ENCODE assay signal across 1 cellular context in the genomic region with DNA sequence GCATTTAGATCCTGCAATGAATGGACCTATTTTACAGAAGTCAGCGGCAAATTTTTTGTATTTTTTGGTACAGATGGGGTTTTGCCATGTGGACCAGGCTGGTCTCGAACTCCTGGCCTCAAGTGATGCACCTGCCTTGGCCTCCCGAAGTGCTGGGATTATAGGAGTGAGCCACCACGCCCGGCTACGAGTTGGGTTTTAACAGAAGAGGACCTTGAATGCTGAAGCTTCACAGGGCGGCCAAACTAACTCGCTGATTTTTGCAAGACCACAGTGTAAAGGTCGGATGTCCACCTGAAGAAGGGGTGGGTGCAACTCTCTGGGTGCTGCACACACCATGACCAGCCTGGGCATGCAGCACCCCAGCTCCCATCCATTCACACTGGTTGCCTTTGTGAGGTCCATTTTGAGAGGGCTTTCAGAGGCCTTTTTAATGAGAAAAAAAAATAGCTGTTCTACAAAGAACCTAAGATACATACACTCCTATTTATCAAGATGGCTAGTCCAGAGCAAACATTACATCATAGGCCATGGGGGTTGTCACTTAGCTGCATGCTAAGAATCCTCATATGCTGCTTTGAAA.
TF ChIP-seq lines count a peak whose summit lies in the region.

No MANE protein-coding gene starts in this region.

TF ChIP-seq in HepG2, 621 proteins besides CTCF, POLR2A, EP300 and RAD21 (continued from another document and continues in another):
- TF ChIP-seq, protein P1, sequence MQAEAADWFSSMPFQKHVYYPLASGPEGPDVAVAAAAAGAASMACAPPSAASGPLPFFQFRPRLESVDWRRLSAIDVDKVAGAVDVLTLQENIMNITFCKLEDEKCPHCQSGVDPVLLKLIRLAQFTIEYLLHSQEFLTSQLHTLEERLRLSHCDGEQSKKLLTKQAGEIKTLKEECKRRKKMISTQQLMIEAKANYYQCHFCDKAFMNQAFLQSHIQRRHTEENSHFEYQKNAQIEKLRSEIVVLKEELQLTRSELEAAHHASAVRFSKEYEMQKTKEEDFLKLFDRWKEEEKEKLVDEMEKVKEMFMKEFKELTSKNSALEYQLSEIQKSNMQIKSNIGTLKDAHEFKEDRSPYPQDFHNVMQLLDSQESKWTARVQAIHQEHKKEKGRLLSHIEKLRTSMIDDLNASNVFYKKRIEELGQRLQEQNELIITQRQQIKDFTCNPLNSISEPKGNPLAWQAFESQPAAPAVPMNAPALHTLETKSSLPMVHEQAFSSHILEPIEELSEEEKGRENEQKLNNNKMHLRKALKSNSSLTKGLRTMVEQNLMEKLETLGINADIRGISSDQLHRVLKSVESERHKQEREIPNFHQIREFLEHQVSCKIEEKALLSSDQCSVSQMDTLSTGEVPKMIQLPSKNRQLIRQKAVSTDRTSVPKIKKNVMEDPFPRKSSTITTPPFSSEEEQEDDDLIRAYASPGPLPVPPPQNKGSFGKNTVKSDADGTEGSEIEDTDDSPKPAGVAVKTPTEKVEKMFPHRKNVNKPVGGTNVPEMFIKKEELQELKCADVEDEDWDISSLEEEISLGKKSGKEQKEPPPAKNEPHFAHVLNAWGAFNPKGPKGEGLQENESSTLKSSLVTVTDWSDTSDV (CRISPR knock-in tag; IDR thresholded peaks at IDR 0.05) = no peak
- TF ChIP-seq, protein P2, sequence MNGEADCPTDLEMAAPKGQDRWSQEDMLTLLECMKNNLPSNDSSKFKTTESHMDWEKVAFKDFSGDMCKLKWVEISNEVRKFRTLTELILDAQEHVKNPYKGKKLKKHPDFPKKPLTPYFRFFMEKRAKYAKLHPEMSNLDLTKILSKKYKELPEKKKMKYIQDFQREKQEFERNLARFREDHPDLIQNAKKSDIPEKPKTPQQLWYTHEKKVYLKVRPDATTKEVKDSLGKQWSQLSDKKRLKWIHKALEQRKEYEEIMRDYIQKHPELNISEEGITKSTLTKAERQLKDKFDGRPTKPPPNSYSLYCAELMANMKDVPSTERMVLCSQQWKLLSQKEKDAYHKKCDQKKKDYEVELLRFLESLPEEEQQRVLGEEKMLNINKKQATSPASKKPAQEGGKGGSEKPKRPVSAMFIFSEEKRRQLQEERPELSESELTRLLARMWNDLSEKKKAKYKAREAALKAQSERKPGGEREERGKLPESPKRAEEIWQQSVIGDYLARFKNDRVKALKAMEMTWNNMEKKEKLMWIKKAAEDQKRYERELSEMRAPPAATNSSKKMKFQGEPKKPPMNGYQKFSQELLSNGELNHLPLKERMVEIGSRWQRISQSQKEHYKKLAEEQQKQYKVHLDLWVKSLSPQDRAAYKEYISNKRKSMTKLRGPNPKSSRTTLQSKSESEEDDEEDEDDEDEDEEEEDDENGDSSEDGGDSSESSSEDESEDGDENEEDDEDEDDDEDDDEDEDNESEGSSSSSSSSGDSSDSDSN (CRISPR knock-in tag; IDR thresholded peaks at IDR 0.05) = peak; percentile 30
- TF ChIP-seq, protein P3, sequence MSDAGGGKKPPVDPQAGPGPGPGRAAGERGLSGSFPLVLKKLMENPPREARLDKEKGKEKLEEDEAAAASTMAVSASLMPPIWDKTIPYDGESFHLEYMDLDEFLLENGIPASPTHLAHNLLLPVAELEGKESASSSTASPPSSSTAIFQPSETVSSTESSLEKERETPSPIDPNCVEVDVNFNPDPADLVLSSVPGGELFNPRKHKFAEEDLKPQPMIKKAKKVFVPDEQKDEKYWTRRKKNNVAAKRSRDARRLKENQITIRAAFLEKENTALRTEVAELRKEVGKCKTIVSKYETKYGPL (CRISPR knock-in tag; IDR thresholded peaks at IDR 0.05) = no peak
- TF ChIP-seq ZNF260 (CRISPR knock-in tag; IDR thresholded peaks at IDR 0.05; ENCODE audit: borderline replicate concordance, low read depth) = no peak
- no peak for TF ChIP-seq DR1 (CRISPR knock-in tag; IDR thresholded peaks at IDR 0.05)
- TF ChIP-seq, protein P4, sequence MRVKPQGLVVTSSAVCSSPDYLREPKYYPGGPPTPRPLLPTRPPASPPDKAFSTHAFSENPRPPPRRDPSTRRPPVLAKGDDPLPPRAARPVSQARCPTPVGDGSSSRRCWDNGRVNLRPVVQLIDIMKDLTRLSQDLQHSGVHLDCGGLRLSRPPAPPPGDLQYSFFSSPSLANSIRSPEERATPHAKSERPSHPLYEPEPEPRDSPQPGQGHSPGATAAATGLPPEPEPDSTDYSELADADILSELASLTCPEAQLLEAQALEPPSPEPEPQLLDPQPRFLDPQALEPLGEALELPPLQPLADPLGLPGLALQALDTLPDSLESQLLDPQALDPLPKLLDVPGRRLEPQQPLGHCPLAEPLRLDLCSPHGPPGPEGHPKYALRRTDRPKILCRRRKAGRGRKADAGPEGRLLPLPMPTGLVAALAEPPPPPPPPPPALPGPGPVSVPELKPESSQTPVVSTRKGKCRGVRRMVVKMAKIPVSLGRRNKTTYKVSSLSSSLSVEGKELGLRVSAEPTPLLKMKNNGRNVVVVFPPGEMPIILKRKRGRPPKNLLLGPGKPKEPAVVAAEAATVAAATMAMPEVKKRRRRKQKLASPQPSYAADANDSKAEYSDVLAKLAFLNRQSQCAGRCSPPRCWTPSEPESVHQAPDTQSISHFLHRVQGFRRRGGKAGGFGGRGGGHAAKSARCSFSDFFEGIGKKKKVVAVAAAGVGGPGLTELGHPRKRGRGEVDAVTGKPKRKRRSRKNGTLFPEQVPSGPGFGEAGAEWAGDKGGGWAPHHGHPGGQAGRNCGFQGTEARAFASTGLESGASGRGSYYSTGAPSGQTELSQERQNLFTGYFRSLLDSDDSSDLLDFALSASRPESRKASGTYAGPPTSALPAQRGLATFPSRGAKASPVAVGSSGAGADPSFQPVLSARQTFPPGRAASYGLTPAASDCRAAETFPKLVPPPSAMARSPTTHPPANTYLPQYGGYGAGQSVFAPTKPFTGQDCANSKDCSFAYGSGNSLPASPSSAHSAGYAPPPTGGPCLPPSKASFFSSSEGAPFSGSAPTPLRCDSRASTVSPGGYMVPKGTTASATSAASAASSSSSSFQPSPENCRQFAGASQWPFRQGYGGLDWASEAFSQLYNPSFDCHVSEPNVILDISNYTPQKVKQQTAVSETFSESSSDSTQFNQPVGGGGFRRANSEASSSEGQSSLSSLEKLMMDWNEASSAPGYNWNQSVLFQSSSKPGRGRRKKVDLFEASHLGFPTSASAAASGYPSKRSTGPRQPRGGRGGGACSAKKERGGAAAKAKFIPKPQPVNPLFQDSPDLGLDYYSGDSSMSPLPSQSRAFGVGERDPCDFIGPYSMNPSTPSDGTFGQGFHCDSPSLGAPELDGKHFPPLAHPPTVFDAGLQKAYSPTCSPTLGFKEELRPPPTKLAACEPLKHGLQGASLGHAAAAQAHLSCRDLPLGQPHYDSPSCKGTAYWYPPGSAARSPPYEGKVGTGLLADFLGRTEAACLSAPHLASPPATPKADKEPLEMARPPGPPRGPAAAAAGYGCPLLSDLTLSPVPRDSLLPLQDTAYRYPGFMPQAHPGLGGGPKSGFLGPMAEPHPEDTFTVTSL (CRISPR knock-in tag; IDR thresholded peaks at IDR 0.05; ENCODE audit: borderline replicate concordance) = peak; percentile 60; the same call in 1 of the 2 replicates
- peak; percentile 82; the same call in 1 of the 2 replicates for TF ChIP-seq ZNF510 (CRISPR knock-in tag; IDR thresholded peaks at IDR 0.05; ENCODE audit: low read depth)
- TF ChIP-seq ATF1 (CRISPR knock-in tag; IDR thresholded peaks at IDR 0.05) = no peak
- TF ChIP-seq REXO4 (CRISPR knock-in tag; IDR thresholded peaks at IDR 0.05; ENCODE audit: borderline replicate concordance) = no peak
- no peak for TF ChIP-seq SP5 (CRISPR knock-in tag; IDR thresholded peaks at IDR 0.05; ENCODE audit: borderline replicate concordance, low read depth)
- no peak for TF ChIP-seq NBN (conservative IDR thresholded peaks at IDR 0.05)
- TF ChIP-seq, protein P5, sequence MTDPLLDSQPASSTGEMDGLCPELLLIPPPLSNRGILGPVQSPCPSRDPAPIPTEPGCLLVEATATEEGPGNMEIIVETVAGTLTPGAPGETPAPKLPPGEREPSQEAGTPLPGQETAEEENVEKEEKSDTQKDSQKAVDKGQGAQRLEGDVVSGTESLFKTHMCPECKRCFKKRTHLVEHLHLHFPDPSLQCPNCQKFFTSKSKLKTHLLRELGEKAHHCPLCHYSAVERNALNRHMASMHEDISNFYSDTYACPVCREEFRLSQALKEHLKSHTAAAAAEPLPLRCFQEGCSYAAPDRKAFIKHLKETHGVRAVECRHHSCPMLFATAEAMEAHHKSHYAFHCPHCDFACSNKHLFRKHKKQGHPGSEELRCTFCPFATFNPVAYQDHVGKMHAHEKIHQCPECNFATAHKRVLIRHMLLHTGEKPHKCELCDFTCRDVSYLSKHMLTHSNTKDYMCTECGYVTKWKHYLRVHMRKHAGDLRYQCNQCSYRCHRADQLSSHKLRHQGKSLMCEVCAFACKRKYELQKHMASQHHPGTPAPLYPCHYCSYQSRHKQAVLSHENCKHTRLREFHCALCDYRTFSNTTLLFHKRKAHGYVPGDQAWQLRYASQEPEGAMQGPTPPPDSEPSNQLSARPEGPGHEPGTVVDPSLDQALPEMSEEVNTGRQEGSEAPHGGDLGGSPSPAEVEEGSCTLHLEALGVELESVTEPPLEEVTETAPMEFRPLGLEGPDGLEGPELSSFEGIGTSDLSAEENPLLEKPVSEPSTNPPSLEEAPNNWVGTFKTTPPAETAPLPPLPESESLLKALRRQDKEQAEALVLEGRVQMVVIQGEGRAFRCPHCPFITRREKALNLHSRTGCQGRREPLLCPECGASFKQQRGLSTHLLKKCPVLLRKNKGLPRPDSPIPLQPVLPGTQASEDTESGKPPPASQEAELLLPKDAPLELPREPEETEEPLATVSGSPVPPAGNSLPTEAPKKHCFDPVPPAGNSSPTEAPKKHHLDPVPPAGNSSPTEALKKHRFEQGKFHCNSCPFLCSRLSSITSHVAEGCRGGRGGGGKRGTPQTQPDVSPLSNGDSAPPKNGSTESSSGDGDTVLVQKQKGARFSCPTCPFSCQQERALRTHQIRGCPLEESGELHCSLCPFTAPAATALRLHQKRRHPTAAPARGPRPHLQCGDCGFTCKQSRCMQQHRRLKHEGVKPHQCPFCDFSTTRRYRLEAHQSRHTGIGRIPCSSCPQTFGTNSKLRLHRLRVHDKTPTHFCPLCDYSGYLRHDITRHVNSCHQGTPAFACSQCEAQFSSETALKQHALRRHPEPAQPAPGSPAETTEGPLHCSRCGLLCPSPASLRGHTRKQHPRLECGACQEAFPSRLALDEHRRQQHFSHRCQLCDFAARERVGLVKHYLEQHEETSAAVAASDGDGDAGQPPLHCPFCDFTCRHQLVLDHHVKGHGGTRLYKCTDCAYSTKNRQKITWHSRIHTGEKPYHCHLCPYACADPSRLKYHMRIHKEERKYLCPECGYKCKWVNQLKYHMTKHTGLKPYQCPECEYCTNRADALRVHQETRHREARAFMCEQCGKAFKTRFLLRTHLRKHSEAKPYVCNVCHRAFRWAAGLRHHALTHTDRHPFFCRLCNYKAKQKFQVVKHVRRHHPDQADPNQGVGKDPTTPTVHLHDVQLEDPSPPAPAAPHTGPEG (CRISPR knock-in tag; IDR thresholded peaks at IDR 0.05) = no peak
- TF ChIP-seq, protein P6, sequence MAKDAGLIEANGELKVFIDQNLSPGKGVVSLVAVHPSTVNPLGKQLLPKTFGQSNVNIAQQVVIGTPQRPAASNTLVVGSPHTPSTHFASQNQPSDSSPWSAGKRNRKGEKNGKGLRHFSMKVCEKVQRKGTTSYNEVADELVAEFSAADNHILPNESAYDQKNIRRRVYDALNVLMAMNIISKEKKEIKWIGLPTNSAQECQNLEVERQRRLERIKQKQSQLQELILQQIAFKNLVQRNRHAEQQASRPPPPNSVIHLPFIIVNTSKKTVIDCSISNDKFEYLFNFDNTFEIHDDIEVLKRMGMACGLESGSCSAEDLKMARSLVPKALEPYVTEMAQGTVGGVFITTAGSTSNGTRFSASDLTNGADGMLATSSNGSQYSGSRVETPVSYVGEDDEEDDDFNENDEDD (CRISPR knock-in tag; IDR thresholded peaks at IDR 0.05; ENCODE audit: borderline replicate concordance) = no peak
- no peak for TF ChIP-seq KLF6 (CRISPR knock-in tag; IDR thresholded peaks at IDR 0.05)
- no peak for TF ChIP-seq MBD4 (IDR thresholded peaks at IDR 0.05; ENCODE audit: borderline replicate concordance, low read length)
- TF ChIP-seq MXD4 (CRISPR knock-in tag; IDR thresholded peaks at IDR 0.05) = 0 out of 2 replicates have a peak, but pooled peaks have one; percentile 20
- TF ChIP-seq, protein P7, sequence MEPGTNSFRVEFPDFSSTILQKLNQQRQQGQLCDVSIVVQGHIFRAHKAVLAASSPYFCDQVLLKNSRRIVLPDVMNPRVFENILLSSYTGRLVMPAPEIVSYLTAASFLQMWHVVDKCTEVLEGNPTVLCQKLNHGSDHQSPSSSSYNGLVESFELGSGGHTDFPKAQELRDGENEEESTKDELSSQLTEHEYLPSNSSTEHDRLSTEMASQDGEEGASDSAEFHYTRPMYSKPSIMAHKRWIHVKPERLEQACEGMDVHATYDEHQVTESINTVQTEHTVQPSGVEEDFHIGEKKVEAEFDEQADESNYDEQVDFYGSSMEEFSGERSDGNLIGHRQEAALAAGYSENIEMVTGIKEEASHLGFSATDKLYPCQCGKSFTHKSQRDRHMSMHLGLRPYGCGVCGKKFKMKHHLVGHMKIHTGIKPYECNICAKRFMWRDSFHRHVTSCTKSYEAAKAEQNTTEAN (CRISPR knock-in tag; conservative IDR thresholded peaks at IDR 0.05) = peak; percentile 53; the same call in 1 of the 2 replicates
- peak; percentile 68 for TF ChIP-seq ZNF768 (CRISPR knock-in tag; IDR thresholded peaks at IDR 0.05)
- no peak for TF ChIP-seq ZNF335 (CRISPR knock-in tag; IDR thresholded peaks at IDR 0.05)
- TF ChIP-seq, protein P8, sequence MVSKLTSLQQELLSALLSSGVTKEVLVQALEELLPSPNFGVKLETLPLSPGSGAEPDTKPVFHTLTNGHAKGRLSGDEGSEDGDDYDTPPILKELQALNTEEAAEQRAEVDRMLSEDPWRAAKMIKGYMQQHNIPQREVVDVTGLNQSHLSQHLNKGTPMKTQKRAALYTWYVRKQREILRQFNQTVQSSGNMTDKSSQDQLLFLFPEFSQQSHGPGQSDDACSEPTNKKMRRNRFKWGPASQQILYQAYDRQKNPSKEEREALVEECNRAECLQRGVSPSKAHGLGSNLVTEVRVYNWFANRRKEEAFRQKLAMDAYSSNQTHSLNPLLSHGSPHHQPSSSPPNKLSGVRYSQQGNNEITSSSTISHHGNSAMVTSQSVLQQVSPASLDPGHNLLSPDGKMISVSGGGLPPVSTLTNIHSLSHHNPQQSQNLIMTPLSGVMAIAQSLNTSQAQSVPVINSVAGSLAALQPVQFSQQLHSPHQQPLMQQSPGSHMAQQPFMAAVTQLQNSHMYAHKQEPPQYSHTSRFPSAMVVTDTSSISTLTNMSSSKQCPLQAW (CRISPR knock-in tag; IDR thresholded peaks at IDR 0.05) = peak; percentile 71; the same call in 1 of the 2 replicates
- TF ChIP-seq, protein P9, sequence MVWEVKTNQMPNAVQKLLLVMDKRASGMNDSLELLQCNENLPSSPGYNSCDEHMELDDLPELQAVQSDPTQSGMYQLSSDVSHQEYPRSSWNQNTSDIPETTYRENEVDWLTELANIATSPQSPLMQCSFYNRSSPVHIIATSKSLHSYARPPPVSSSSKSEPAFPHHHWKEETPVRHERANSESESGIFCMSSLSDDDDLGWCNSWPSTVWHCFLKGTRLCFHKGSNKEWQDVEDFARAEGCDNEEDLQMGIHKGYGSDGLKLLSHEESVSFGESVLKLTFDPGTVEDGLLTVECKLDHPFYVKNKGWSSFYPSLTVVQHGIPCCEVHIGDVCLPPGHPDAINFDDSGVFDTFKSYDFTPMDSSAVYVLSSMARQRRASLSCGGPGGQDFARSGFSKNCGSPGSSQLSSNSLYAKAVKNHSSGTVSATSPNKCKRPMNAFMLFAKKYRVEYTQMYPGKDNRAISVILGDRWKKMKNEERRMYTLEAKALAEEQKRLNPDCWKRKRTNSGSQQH (CRISPR knock-in tag; IDR thresholded peaks at IDR 0.05; ENCODE audit: low read depth) = peak; percentile 46; the same call in 1 of the 2 replicates
- no peak for TF ChIP-seq DNMT3B (CRISPR knock-in tag; conservative IDR thresholded peaks at IDR 0.05)
- TF ChIP-seq PLRG1 (conservative IDR thresholded peaks at IDR 0.05) = no peak
- no peak for TF ChIP-seq NFE2L2 (IDR thresholded peaks at IDR 0.05; ENCODE audit: low read length)
- TF ChIP-seq ZFP62 (CRISPR knock-in tag; IDR thresholded peaks at IDR 0.05) = no peak
